11 cellular contexts compared by ENCODE assay signal in genomic region chr12:115135800-115136211, GRCh38.
DNase-seq lines count a peak whose midpoint lies in the region; FAIRE-seq and TF ChIP-seq lines count a peak whose summit lies in the region.
"Had no signal": no experiment of that assay in that cellular context is flagged by ENCODE, and none has a peak within 500 bp of the region (broad histone marks: within the 10 kb centered on the region; RNA-seq: fewer than 3 reads in every experiment).

No MANE protein-coding gene starts in this region.

- H3K4me3 Mint-ChIP-seq in T-helper 2 cell treated with Interferon-gamma antibody and Interleukin-4, amounts not matched to agents 5 μg/mL and 100 μg/mL, for 36 hours, result no peak overlapping the region
- H3K4me3 Mint-ChIP-seq: activated CD8-positive, alpha-beta T cell treated with anti-CD3 and anti-CD28 coated beads, Interleukin-2, amount 10 ng/mL, durations not matched to agents 7 days and 5 days; naive thymus-derived CD4-positive, alpha-beta T cell had no signal

- FAIRE-seq in GM19239 (lab: Jason Lieb, UNC), result no peak

- peaks cover 11% of the 10 kb centered on the region for H3K4me1 ChIP-seq in cardiac muscle cell (ENCODE audit: low read depth)

- no peaks in the 10 kb centered on the region for H3K27me3 ChIP-seq in cardiac muscle cell

- H3K27ac ChIP-seq in cardiac muscle cell, result no peak overlapping the region

- no peaks in the 10 kb centered on the region for H3K36me3 Mint-ChIP-seq in T-helper 2 cell treated with Interferon-gamma antibody and Interleukin-4, amounts not matched to agents 5 μg/mL and 100 μg/mL, for 36 hours (ENCODE audit: low read depth)
- H3K36me3 Mint-ChIP-seq: naive thymus-derived CD4-positive, alpha-beta T cell had no signal

- no peaks in the 10 kb centered on the region for H3K9me3 ChIP-seq in cardiac muscle cell (ENCODE audit: low read depth)

- H3K9me3 Mint-ChIP-seq in T-helper 2 cell treated with Interferon-gamma antibody and Interleukin-4, amounts not matched to agents 5 μg/mL and 100 μg/mL, for 36 hours, result peaks cover 6% of the 10 kb centered on the region

- H3K27me3 Mint-ChIP-seq in T-helper 2 cell treated with Interferon-gamma antibody and Interleukin-4, amounts not matched to agents 5 μg/mL and 100 μg/mL, for 36 hours (ENCODE audit: low read depth), result no peaks in the 10 kb centered on the region

- no peak overlapping the region for H3K27ac Mint-ChIP-seq in T-helper 2 cell treated with Interferon-gamma antibody and Interleukin-4, amounts not matched to agents 5 μg/mL and 100 μg/mL, for 36 hours
- H3K27ac Mint-ChIP-seq: activated CD8-positive, alpha-beta T cell treated with anti-CD3 and anti-CD28 coated beads, Interleukin-2, amount 10 ng/mL, durations not matched to agents 7 days and 5 days; naive thymus-derived CD4-positive, alpha-beta T cell had no signal

- intact Hi-C loops in posterior vena cava (cut with DNase I), result no loop called here

- DNase-seq in DMS153 (lab: John Stamatoyannopoulos, UW) (peak; percentile 95), SHP77 treated with DMSO at 0.1 percent for 48 hours (lab: John Stamatoyannopoulos, UW) (peak; percentile 82), cardiac muscle cell (ENCODE audit: low read depth in 1 of 2, low spot score in 1 of 2) (peak; percentile 82 to 86), posterior vena cava (ENCODE audit: low spot score) (peak; percentile 72), GM19239 (ENCODE audit: insufficient read length, low spot score) (no peak), GM19238 (ENCODE audit: insufficient read length, low spot score) (no peak)
- DNase-seq in stimulated activated CD4-positive, alpha-beta T cell treated with anti-CD3 and anti-CD28 coated beads, Interleukin-2, amount 100 ng/mL, for 24 hours, result no peak
- DNase-seq in T-helper 2 cell treated with Interferon-gamma antibody and Interleukin-4, amounts not matched to agents 5 μg/mL and 100 μg/mL, for 36 hours (ENCODE audit: low spot score), result no peak
- DNase-seq: activated CD8-positive, alpha-beta T cell treated with anti-CD3 and anti-CD28 coated beads, Interleukin-2, amount 10 ng/mL, durations not matched to agents 7 days and 5 days; effector memory CD4-positive, alpha-beta T cell; naive thymus-derived CD4-positive, alpha-beta T cell had no signal

- H3K36me3 ChIP-seq in cardiac muscle cell, result no peaks in the 10 kb centered on the region

- no peaks in the 10 kb centered on the region for H3K4me1 Mint-ChIP-seq in T-helper 2 cell treated with Interferon-gamma antibody and Interleukin-4, amounts not matched to agents 5 μg/mL and 100 μg/mL, for 36 hours (ENCODE audit: low read depth)
- H3K4me1 Mint-ChIP-seq: naive thymus-derived CD4-positive, alpha-beta T cell had no signal

- TF ChIP-seq CTCF in cardiac muscle cell (IDR thresholded peaks at IDR 0.05; ENCODE audit: low read depth, low read length), result no peak

- H3K4me3 ChIP-seq in cardiac muscle cell, result no peak overlapping the region

Comparison
In these comparisons a context has a peak if more than half of its experiments do, and no peak if none do; other contexts are left out.
1. DNase-seq: peak in DMS153 (single experiment), SHP77 treated with DMSO at 0.1 percent for 48 hours (single experiment), cardiac muscle cell (2 of 2) and posterior vena cava (single experiment); none in stimulated activated CD4-positive, alpha-beta T cell treated with anti-CD3 and anti-CD28 coated beads, Interleukin-2, amount 100 ng/mL, for 24 hours (0 of 2), T-helper 2 cell treated with Interferon-gamma antibody and Interleukin-4, amounts not matched to agents 5 μg/mL and 100 μg/mL, for 36 hours (single experiment), GM19239 (single experiment) and GM19238 (single experiment).